ENCODE assay signal across 20 cellular contexts in genomic region chr12:108174641-108175040, GRCh38. TPM values are rescaled to one million over a fixed set of nuclear protein-coding genes. Genes with fewer than 3 reads are reported as not detected.
DNase-seq lines count a peak whose midpoint lies in the region; ATAC-seq, FAIRE-seq and TF ChIP-seq lines count a peak whose summit lies in the region.
"Had no signal": no experiment of that assay in that cellular context is flagged by ENCODE, and none has a peak within 500 bp of the region (broad histone marks: within the 10 kb centered on the region; RNA-seq: fewer than 3 reads in every experiment).

No MANE protein-coding gene starts in this region.

- POLR2A ChIA-PET in H1 (lab: Charles Lee; ENCODE audit: partially characterized antibody), result interaction anchor here (1.0 kb wide), 1 partner anchor 10 kb away, joined by 4 read pairs; no protein-coding TSS in a partner anchor
- POLR2A ChIA-PET in naive thymus-derived CD8-positive, alpha-beta T cell (lab: Charles Lee), result no interaction called here

- H3K9me3 Mint-ChIP-seq in naive thymus-derived CD8-positive, alpha-beta T cell, result peaks cover 0 to 3% (median 0%) of the 10 kb centered on the region in 9 donors
- H3K9me3 Mint-ChIP-seq: CD8-positive, alpha-beta T cell had no signal

- peaks cover 0 to 5% (median 0%) of the 10 kb centered on the region in 3 donors for H3K36me3 Mint-ChIP-seq in naive thymus-derived CD8-positive, alpha-beta T cell
- H3K36me3 Mint-ChIP-seq: CD4-positive, CD25-positive, alpha-beta regulatory T cell; CD8-positive, alpha-beta T cell had no signal

- no peak for TF ChIP-seq RAD21 in H1 (IDR thresholded peaks at IDR 0.05 in 1 of 2, conservative IDR thresholded peaks at IDR 0.05 in 1 of 2; ENCODE audit: low read depth in 2 of 2, low read length in 2 of 2)

- no peaks in the 10 kb centered on the region for H3K4me1 Mint-ChIP-seq in naive thymus-derived CD8-positive, alpha-beta T cell
- H3K4me1 Mint-ChIP-seq: B cell; CD4-positive, CD25-positive, alpha-beta regulatory T cell had no signal

- ATAC-seq in naive thymus-derived CD8-positive, alpha-beta T cell, result no peak
- ATAC-seq: CD8-positive, alpha-beta T cell had no signal

- no peak overlapping the region for H3K14ac ChIP-seq in H1 (ENCODE audit: insufficient read length)

- CTCF ChIA-PET in H1 (lab: Charles Lee; ENCODE audit: partially characterized antibody), result interaction anchor here (0.8 to 4.0 kb wide), 9 partner anchors 10 to 320 kb away, joined by 3 to 14 read pairs (median 3); no protein-coding TSS in a partner anchor

- no peak overlapping the region for H3K27ac Mint-ChIP-seq in naive thymus-derived CD8-positive, alpha-beta T cell
- H3K27ac Mint-ChIP-seq: B cell; CD4-positive, CD25-positive, alpha-beta regulatory T cell; CD8-positive, alpha-beta T cell had no signal

- peak overlapping the region; percentile 29 for H4K91ac ChIP-seq in H1 (replicated peaks; ENCODE audit: insufficient read length, low read length)

- no peak overlapping the region for H4K8ac ChIP-seq in H1 (ENCODE audit: extremely low read depth, insufficient read depth, low read length)

- H3K4me3 ChIP-seq in HUES48 (ENCODE audit: low read depth, low read length), result no peak overlapping the region
- H3K4me3 ChIP-seq in H1 (ENCODE audit: extremely low read depth in 1 of 4, insufficient read depth in 2 of 4, low read depth in 3 of 4, low read length in 4 of 4), result no peak overlapping the region
- H3K4me3 ChIP-seq in stomach smooth muscle (ENCODE audit: low read length in 2 of 2), result no peak overlapping the region
- H3K4me3 ChIP-seq: BLaER1, GM23248, HAP-1 had no signal

- peak overlapping the region; percentile 75 for H3K27ac ChIP-seq in HUES48 (ENCODE audit: low read depth, low read length)
- no peak overlapping the region for H3K27ac ChIP-seq in H1 (ENCODE audit: low read depth, low read length)
- peak overlapping the region; percentile 58 for H3K27ac ChIP-seq in stomach smooth muscle (ENCODE audit: low read length)
- H3K27ac ChIP-seq: BLaER1, C4-2B, GM23248 had no signal

- no peak overlapping the region for H3K23ac ChIP-seq in H1 (ENCODE audit: insufficient read length)

- H2BK20ac ChIP-seq in H1 (ENCODE audit: low read length), result 0 out of 2 replicates have a peak overlapping the region, but pooled peaks have one; percentile 9

- no peak overlapping the region for H3K56ac ChIP-seq in H1 (replicated peaks; ENCODE audit: insufficient read length, low read depth, low read length)

- H3K4ac ChIP-seq in H1 (replicated peaks; ENCODE audit: insufficient read length, low read depth, low read length), result no peak overlapping the region

- peaks cover under 1 to 10% (median 6%) of the 10 kb centered on the region in 5 donors for H3K27me3 Mint-ChIP-seq in naive thymus-derived CD8-positive, alpha-beta T cell

- no peak overlapping the region for H2BK120ac ChIP-seq in H1 (replicated peaks; ENCODE audit: low read depth, low read length)

- no peaks in the 10 kb centered on the region for H3K23me2 ChIP-seq in H1 (ENCODE audit: low read depth, low read length)

- no peak overlapping the region for H3K4me3 Mint-ChIP-seq in naive thymus-derived CD8-positive, alpha-beta T cell
- H3K4me3 Mint-ChIP-seq: B cell; CD4-positive, CD25-positive, alpha-beta regulatory T cell; CD8-positive, alpha-beta T cell had no signal

- H2AFZ ChIP-seq in H1 (ENCODE audit: low read length), result no peak overlapping the region
- H2AFZ ChIP-seq: GM23248 had no signal

- H3K9me3 ChIP-seq in HUES48 (ENCODE audit: control insufficient read depth, insufficient read depth, low read length) (no peaks in the 10 kb centered on the region; the same call in 1 of the 2 replicates), H1 (ENCODE audit: insufficient read depth in 2 of 2, low read depth in 1 of 2, low read length in 1 of 2) (peaks cover 0 to 4% of the 10 kb centered on the region in 2 experiments), stomach smooth muscle (ENCODE audit: control insufficient read depth in 2 of 2, low read length in 2 of 2) (peaks cover 0 to 4% of the 10 kb centered on the region in 2 donors)
- H3K9me3 ChIP-seq: BLaER1, Caco-2, HAP-1 had no signal

- no peaks in the 10 kb centered on the region for H3K27me3 ChIP-seq in HUES48 (ENCODE audit: control insufficient read depth, insufficient read depth, low read length)
- H3K27me3 ChIP-seq in H1 (replicated peaks in 1 of 4; ENCODE audit: control insufficient read depth in 3 of 4, extremely low read depth in 1 of 4, insufficient read depth in 3 of 4, low read length in 3 of 4), result no peaks in the 10 kb centered on the region
- no peaks in the 10 kb centered on the region for H3K27me3 ChIP-seq in stomach smooth muscle (ENCODE audit: control insufficient read depth in 1 of 2, insufficient read depth in 2 of 2, low read length in 2 of 2)
- H3K27me3 ChIP-seq: BLaER1 had no signal

- no peaks in the 10 kb centered on the region for H4K20me1 ChIP-seq in H1 (replicated peaks in 1 of 2; ENCODE audit: control insufficient read depth in 1 of 2, insufficient read depth in 2 of 2, low read length in 2 of 2)
- H4K20me1 ChIP-seq: BLaER1 had no signal

- H2BK5ac ChIP-seq in H1 (ENCODE audit: low read depth, low read length), result no peak overlapping the region

- WGBS in H1 (ENCODE audit: extremely low coverage in 1 of 2, insufficient coverage in 1 of 2, insufficient read length in 1 of 2, insufficient replicate concordance in 2 of 2, low coverage in 1 of 2, low lambda C conversion rate in 2 of 2, missing lambda C conversion rate in 1 of 2), 2 experiments, result 87% methylated on average over 6 of the region's 6 CpGs; no CpG with 5 or more reads in 1 of the 2 experiments

- FAIRE-seq in H1 (lab: Jason Lieb, UNC), result no peak
- FAIRE-seq: G401.6, GM12892 had no signal

- H3K36me3 ChIP-seq in HUES48 (ENCODE audit: control insufficient read depth, insufficient read depth, low read length) (no peaks in the 10 kb centered on the region), H1 (ENCODE audit: control insufficient read depth in 2 of 4, insufficient read depth in 4 of 4, low read length in 3 of 4) (no peaks in the 10 kb centered on the region), stomach smooth muscle (ENCODE audit: control insufficient read depth in 2 of 2, insufficient read depth in 2 of 2, low read length in 2 of 2) (no peaks in the 10 kb centered on the region)
- H3K36me3 ChIP-seq: BLaER1, HAP-1 had no signal

- H2AK5ac ChIP-seq in H1 (ENCODE audit: low read depth, low read length), result no peak overlapping the region

- H3K4me1 ChIP-seq in HUES48 (ENCODE audit: control insufficient read depth, insufficient read depth, low read length), result peaks cover 17% of the 10 kb centered on the region
- peaks cover 3 to 18% (median 8%) of the 10 kb centered on the region in 4 experiments; a peak in 6 of 7 replicates for H3K4me1 ChIP-seq in H1 (replicated peaks in 1 of 4; ENCODE audit: control insufficient read depth in 3 of 4, insufficient read depth in 4 of 4, low read length in 3 of 4)
- H3K4me1 ChIP-seq in stomach smooth muscle (ENCODE audit: control insufficient read depth, insufficient read depth, low read length), result peaks cover 36% of the 10 kb centered on the region
- H3K4me1 ChIP-seq: BLaER1, Caco-2, HAP-1 had no signal

- H3K4me2 ChIP-seq in H1 (ENCODE audit: insufficient read depth in 1 of 2, low read depth in 2 of 2, low read length in 2 of 2), result peak overlapping the region in 1 of 2 experiments; percentile 10; a peak in 1 of 4 replicates
- H3K4me2 ChIP-seq: BLaER1 had no signal

- H3K79me2 ChIP-seq in H1 (ENCODE audit: control insufficient read depth in 1 of 2, insufficient read depth in 2 of 2, low read length in 2 of 2), result no peaks in the 10 kb centered on the region

- peak overlapping the region; percentile 95; the same call in 1 of the 2 replicates for H2BK12ac ChIP-seq in H1 (ENCODE audit: low read depth, low read length)

- DNase-seq in H1 (ENCODE audit: low read depth in 1 of 2, low spot score in 2 of 2), result no peak
- DNase-seq in NCI-H146 (lab: John Stamatoyannopoulos, UW), result no peak
- no peak for DNase-seq in SIG-M5 (lab: John Stamatoyannopoulos, UW)
- no peak for DNase-seq in naive thymus-derived CD8-positive, alpha-beta T cell
- DNase-seq: Caco-2; CD4-positive, CD25-positive, alpha-beta regulatory T cell; CD8-positive, alpha-beta T cell; DMS153; DND-41; GM23248 had no signal

- H3K9ac ChIP-seq in HUES48 (ENCODE audit: low read depth, low read length) (no peak overlapping the region), H1 (replicated peaks in 1 of 4; ENCODE audit: extremely low read depth in 1 of 4, low read depth in 3 of 4, low read length in 3 of 4) (no peak overlapping the region), stomach smooth muscle (ENCODE audit: low read length in 2 of 2) (no peak overlapping the region)
- H3K9ac ChIP-seq: BLaER1, GM23248 had no signal

- 0 out of 2 replicates have a peak overlapping the region, but pooled peaks have one; percentile 23 for H2BK15ac ChIP-seq in H1 (ENCODE audit: low read length)

- TF ChIP-seq POLR2A in H1 (IDR thresholded peaks at IDR 0.05; ENCODE audit: control extremely low read depth in 1 of 2, low read depth in 2 of 2, low read length in 2 of 2), result no peak

- no peaks in the 10 kb centered on the region for H3K79me1 ChIP-seq in H1 (ENCODE audit: low read depth, low read length)

- H4K5ac ChIP-seq in H1 (ENCODE audit: insufficient read length, low read depth, low read length), result no peak overlapping the region

- H3K18ac ChIP-seq in H1 (ENCODE audit: extremely low read depth, low read length), result peak overlapping the region; percentile 60

- TF ChIP-seq CTCF in H1 (IDR thresholded peaks at IDR 0.05; ENCODE audit: control extremely low read depth in 1 of 3, insufficient read depth in 1 of 3, low read depth in 1 of 3, low read length in 3 of 3), result no peak

- no peak for TF ChIP-seq EP300 in H1 (IDR thresholded peaks at IDR 0.05; ENCODE audit: borderline replicate concordance in 1 of 2, low read depth in 2 of 2, low read length in 2 of 2)

TF ChIP-seq in H1, 55 proteins besides CTCF, POLR2A, EP300 and RAD21 (continues in another document):
- TF ChIP-seq NRF1 (IDR thresholded peaks at IDR 0.05; ENCODE audit: low read depth, low read length), result no peak

RNA-seq across cellular contexts. Expression of gene WSCD2, which starts 45.6 kb away (rescaled TPM):
- 1.7 and 2.2 TPM in 2 replicates for total RNA-seq in H1 (2021; fragmentation: NEBNext Ultra II Directional; extraction: Animal tissue kit (Norgen Biotek cat#: 25700))
- polyA plus RNA-seq in H1 (2011; rRNA removed), result 0.99 and 1.3 TPM in 2 replicates
- 1.00 TPM for polyA plus RNA-seq in H1 (2011; cell fraction: cytosol; rRNA removed)
- 2.6 TPM for polyA plus RNA-seq in H1 (2011; cell fraction: nucleus; rRNA removed)
- polyA plus RNA-seq in H1 (2012, experiment 1 of 2), result 1.1 to 2.5 TPM (median 1.3 TPM) in 4 replicates
- polyA plus RNA-seq in H1 (2012, experiment 2 of 2), result 1.1 TPM
- polyA plus RNA-seq in H1 (2013, experiment 1 of 2), result 0.73 TPM
- polyA plus RNA-seq in H1 (2013, experiment 2 of 2), result 0.70 TPM
- polyA minus RNA-seq in H1 (2011; rRNA and poly(A)+ RNA removed), result 1.7 and 5.8 TPM in 2 replicates
- 1.9 TPM for polyA minus RNA-seq in H1 (2011; cell fraction: cytosol; rRNA and poly(A)+ RNA removed)
- 4.1 TPM for polyA minus RNA-seq in H1 (2011; cell fraction: nucleus; rRNA and poly(A)+ RNA removed)
- not detected for total RNA-seq in naive thymus-derived CD8-positive, alpha-beta T cell
- polyA plus RNA-seq in naive thymus-derived CD8-positive, alpha-beta T cell, result not detected
- total RNA-seq: A172; A673; Caco-2; CD8-positive, alpha-beta T cell; GM23248 had no signal
- polyA plus RNA-seq: GM23248 had no signal
